In genomic region chr3:158768361-158768787, GRCh38 we compare ENCODE assay signal across 1 cellular context.
TF ChIP-seq lines count a peak whose summit lies in the region.

No MANE protein-coding gene starts in this region.

TF ChIP-seq in H1, 55 proteins besides CTCF, POLR2A, EP300 and RAD21 (continued from another document):
- TF ChIP-seq CHD7 (IDR thresholded peaks at IDR 0.05; ENCODE audit: insufficient replicate concordance, low read length): no peak
- TF ChIP-seq E2F6 (IDR thresholded peaks at IDR 0.05): no peak
- TF ChIP-seq JUND (IDR thresholded peaks at IDR 0.05; ENCODE audit: low read length): no peak
- TF ChIP-seq GABPA (IDR thresholded peaks at IDR 0.05; ENCODE audit: borderline replicate concordance, insufficient read depth, low read length): no peak
- no peak for TF ChIP-seq SP4 (IDR thresholded peaks at IDR 0.05; ENCODE audit: low read length)
- TF ChIP-seq BRCA1 (IDR thresholded peaks at IDR 0.05; ENCODE audit: low read depth, low read length): no peak
- TF ChIP-seq SIX5 (IDR thresholded peaks at IDR 0.05; ENCODE audit: low read depth, low read length): no peak
- no peak for TF ChIP-seq TAF1 (IDR thresholded peaks at IDR 0.05; ENCODE audit: low read depth, low read length)
- no peak for TF ChIP-seq BACH1 (IDR thresholded peaks at IDR 0.05; ENCODE audit: low read length)
- TF ChIP-seq TCF12 (IDR thresholded peaks at IDR 0.05; ENCODE audit: low read depth, low read length): no peak
